ENCODE assay signal across 16 cellular contexts in genomic region chr6:120405947-120406346, GRCh38.
DNase-seq lines count a peak whose midpoint lies in the region; ATAC-seq and TF ChIP-seq lines count a peak whose summit lies in the region.
"Had no signal": no experiment of that assay in that cellular context is flagged by ENCODE, and none has a peak within 500 bp of the region (broad histone marks: within the 10 kb centered on the region; RNA-seq: fewer than 3 reads in every experiment).

No MANE protein-coding gene starts in this region.

- H3K4me2 ChIP-seq in mesendoderm (ENCODE audit: low read length), result no peak overlapping the region

- H3K4ac ChIP-seq in mesendoderm (ENCODE audit: low read depth, low read length), result no peak overlapping the region

- no peak overlapping the region for H3K4me3 ChIP-seq in astrocyte of the spinal cord (ENCODE audit: low read depth, low read length)
- no peak overlapping the region for H3K4me3 ChIP-seq in mesendoderm (ENCODE audit: low read length)
- H3K4me3 ChIP-seq: psoas muscle had no signal

- H4K8ac ChIP-seq in mesendoderm (ENCODE audit: low read depth, low read length), result no peak overlapping the region

- H4K5ac ChIP-seq in mesendoderm (ENCODE audit: low read length), result no peak overlapping the region

- no peaks in the 10 kb centered on the region for H3K79me1 ChIP-seq in mesendoderm (ENCODE audit: low read length)

- DNase-seq in NCI-H146 (lab: John Stamatoyannopoulos, UW) (peak; percentile 1), NCI-H146 treated with DMSO at 0.1 percent for 48 hours (lab: John Stamatoyannopoulos, UW; ENCODE audit: unreplicated experiment) (no peak), astrocyte of the spinal cord (ENCODE audit: low read depth, low spot score) (no peak), mesendoderm (peak; percentile 75), globus pallidus (ENCODE audit: low spot score) (no peak)
- no peak for DNase-seq in stimulated activated CD4-positive, alpha-beta T cell treated with anti-CD3 and anti-CD28 coated beads, Interleukin-4, amount 100 ng/mL, for 24 hours
- DNase-seq: activated naive CD4-positive, alpha-beta T cell treated with anti-CD3 and anti-CD28 coated beads, Interleukin-2, amount 50 U/mL, for 16 hours; COR-L47; glutamatergic neuron; left colon; NCI-H510A; psoas muscle; SIG-M5; stimulated activated CD4-positive, alpha-beta T cell treated with anti-CD3 and anti-CD28 coated beads, Interleukin-15, amount 100 ng/mL, for 24 hours had no signal

- H2BK15ac ChIP-seq in mesendoderm (replicated peaks; ENCODE audit: low read depth), result no peak overlapping the region

- H3K27me3 ChIP-seq in mesendoderm (ENCODE audit: insufficient read depth, low read length, poor library complexity), result no peaks in the 10 kb centered on the region

- H3K23ac ChIP-seq in mesendoderm (ENCODE audit: low read length), result no peak overlapping the region

- no peaks in the 10 kb centered on the region for H3K79me2 ChIP-seq in mesendoderm (ENCODE audit: control insufficient read depth, insufficient read depth, low read length)

- no peak overlapping the region for H3K18ac ChIP-seq in mesendoderm (ENCODE audit: low read length)

- in situ Hi-C loops in astrocyte of the spinal cord (cut with HindIII; ENCODE audit: low sequenced_read_pairs), result no loop called here

- TF ChIP-seq CTCF in LNCAP (IDR thresholded peaks at IDR 0.05) (peak; percentile 63), astrocyte of the spinal cord (IDR thresholded peaks at IDR 0.05; ENCODE audit: low read depth, low read length) (peak; percentile 28)

- H3K36me3 ChIP-seq in mesendoderm (ENCODE audit: control insufficient read depth, insufficient read depth, low read length), result no peaks in the 10 kb centered on the region

- no CpG with 5 or more reads among the region's 3 CpGs for WGBS in mesendoderm (ENCODE audit: extremely low coverage, insufficient coverage, low lambda C conversion rate)

- no peak overlapping the region for H2AK5ac ChIP-seq in mesendoderm (ENCODE audit: low read length)

- no peaks in the 10 kb centered on the region for H3K4me1 ChIP-seq in mesendoderm (ENCODE audit: control insufficient read depth, low read depth, low read length)
- H3K4me1 ChIP-seq: psoas muscle had no signal

- no peak overlapping the region for H3K9ac ChIP-seq in mesendoderm (ENCODE audit: low read length)

- ATAC-seq in GM19452 (IDR thresholded peaks at IDR 0.05; ENCODE audit: unreplicated experiment), result no peak
- ATAC-seq: left colon, psoas muscle had no signal

- no peak overlapping the region for H3K27ac ChIP-seq in mesendoderm (ENCODE audit: low read depth, low read length)
- H3K27ac ChIP-seq: psoas muscle had no signal

- H2BK120ac ChIP-seq in mesendoderm (ENCODE audit: low read depth, low read length), result no peak overlapping the region

- no peak overlapping the region for H2BK5ac ChIP-seq in mesendoderm (ENCODE audit: low read length)

- H3K56ac ChIP-seq in mesendoderm (ENCODE audit: low read length), result no peak overlapping the region

Comparison
In these comparisons a context has a peak if more than half of its experiments do, and no peak if none do; other contexts are left out.
1. DNase-seq: peak in NCI-H146 (single experiment) and mesendoderm (single experiment); none in NCI-H146 treated with DMSO at 0.1 percent for 48 hours (single experiment), astrocyte of the spinal cord (single experiment), stimulated activated CD4-positive, alpha-beta T cell treated with anti-CD3 and anti-CD28 coated beads, Interleukin-4, amount 100 ng/mL, for 24 hours (single experiment) and globus pallidus (single experiment).